ENCODE assay signal across 1 cellular context in the genomic region with DNA sequence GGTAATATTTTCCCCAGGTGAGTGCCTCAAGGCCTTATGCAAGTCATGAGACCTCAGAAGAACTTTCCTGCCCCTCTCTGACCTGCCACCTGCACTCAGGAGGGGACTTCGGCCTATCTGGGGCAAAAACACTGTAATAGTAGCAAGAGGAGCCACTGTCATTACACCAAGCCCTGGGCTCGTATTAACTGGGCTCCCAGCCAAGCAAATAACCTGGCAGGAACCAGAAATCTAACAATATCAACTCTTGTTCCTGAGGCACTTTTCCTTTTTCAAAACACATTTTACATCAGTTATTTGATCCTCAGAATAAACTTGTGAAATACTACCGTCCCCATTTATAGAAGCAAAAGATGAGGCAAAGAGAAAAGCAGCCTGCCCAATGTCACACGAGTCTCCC.
TF ChIP-seq lines count a peak whose summit lies in the region.

No MANE protein-coding gene starts in this region.

TF ChIP-seq in HEK293, 187 proteins besides CTCF, POLR2A, EP300 and RAD21 (continued from another document):
- no peak for TF ChIP-seq ZNF473 (tag by site-specific recombination; IDR thresholded peaks at IDR 0.05)
- TF ChIP-seq, protein P1, sequence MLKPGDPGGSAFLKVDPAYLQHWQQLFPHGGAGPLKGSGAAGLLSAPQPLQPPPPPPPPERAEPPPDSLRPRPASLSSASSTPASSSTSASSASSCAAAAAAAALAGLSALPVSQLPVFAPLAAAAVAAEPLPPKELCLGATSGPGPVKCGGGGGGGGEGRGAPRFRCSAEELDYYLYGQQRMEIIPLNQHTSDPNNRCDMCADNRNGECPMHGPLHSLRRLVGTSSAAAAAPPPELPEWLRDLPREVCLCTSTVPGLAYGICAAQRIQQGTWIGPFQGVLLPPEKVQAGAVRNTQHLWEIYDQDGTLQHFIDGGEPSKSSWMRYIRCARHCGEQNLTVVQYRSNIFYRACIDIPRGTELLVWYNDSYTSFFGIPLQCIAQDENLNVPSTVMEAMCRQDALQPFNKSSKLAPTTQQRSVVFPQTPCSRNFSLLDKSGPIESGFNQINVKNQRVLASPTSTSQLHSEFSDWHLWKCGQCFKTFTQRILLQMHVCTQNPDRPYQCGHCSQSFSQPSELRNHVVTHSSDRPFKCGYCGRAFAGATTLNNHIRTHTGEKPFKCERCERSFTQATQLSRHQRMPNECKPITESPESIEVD (tag by site-specific recombination; IDR thresholded peaks at IDR 0.05): peak; percentile 74
TF ChIP-seq in HEK293: peak in this region for 2.
